Comparison of ENCODE assay signal across 27 cellular contexts in genomic region chr12:103457471-103457870, GRCh38. TPM values are rescaled to one million over a fixed set of nuclear protein-coding genes. Genes with fewer than 3 reads are reported as not detected.
"Had no signal": no experiment of that assay in that cellular context is flagged by ENCODE, and none has a peak within 500 bp of the region (broad histone marks: within the 10 kb centered on the region; RNA-seq: fewer than 3 reads in every experiment).

No MANE protein-coding gene starts in this region.

- H3K36me3 Mint-ChIP-seq: activated CD4-positive, alpha-beta memory T cell treated with anti-CD3 and anti-CD28 coated beads for 36 hours; activated naive CD4-positive, alpha-beta T cell treated with anti-CD3 and anti-CD28 coated beads, Interleukin-2, amount 10 ng/mL, durations not matched to agents 7 days and 5 days had no signal

- FAIRE-seq: RCC 7860 had no signal

- H3K9me3 ChIP-seq: adrenal gland, SJSA1 had no signal

- H3K4me3 ChIP-seq: adrenal gland, SJSA1 had no signal

- H3K27ac ChIP-seq: adrenal gland, SJSA1, VCaP had no signal

- H3K27ac Mint-ChIP-seq: activated CD4-positive, alpha-beta memory T cell treated with anti-CD3 and anti-CD28 coated beads for 36 hours; activated CD4-positive, alpha-beta T cell treated with anti-CD3 and anti-CD28 coated beads, Interleukin-2, amount 10 ng/mL, durations not matched to agents 7 days and 5 days; activated naive CD4-positive, alpha-beta T cell treated with anti-CD3 and anti-CD28 coated beads, Interleukin-2, amount 10 ng/mL, durations not matched to agents 7 days and 5 days; activated naive CD8-positive, alpha-beta T cell treated with anti-CD3 and anti-CD28 coated beads, Interleukin-2, amount 10 ng/mL, durations not matched to agents 7 days and 5 days; activated T-helper 17 cell treated with anti-CD3 and anti-CD28 coated beads, Interleukin-2, amount 50 U/mL, for 72 hours; T-helper 17 cell had no signal

- H3K4me1 ChIP-seq: adrenal gland, SJSA1 had no signal

- ATAC-seq: activated T-cell treated with anti-CD3 and anti-CD28 coated beads, Interleukin-2, amount 50 U/mL, for 4 hours; activated T-helper 17 cell treated with anti-CD3 and anti-CD28 coated beads, Interleukin-2, amount 50 U/mL, for 72 hours; PC-3; SK-N-SH treated with all-trans-retinoic acid at 6 μM for 48 hours; T-helper 17 cell had no signal

- H3K9me3 Mint-ChIP-seq: activated CD4-positive, alpha-beta memory T cell treated with anti-CD3 and anti-CD28 coated beads for 36 hours; activated CD4-positive, alpha-beta T cell treated with anti-CD3 and anti-CD28 coated beads, Interleukin-2, amount 10 ng/mL, durations not matched to agents 7 days and 5 days; activated T-cell treated with anti-CD3 and anti-CD28 coated beads, Interleukin-2, amount 50 U/mL, for 4 hours; activated T-helper 17 cell treated with anti-CD3 and anti-CD28 coated beads, Interleukin-2, amount 50 U/mL, for 72 hours had no signal

- DNase-seq: activated CD4-positive, alpha-beta memory T cell treated with anti-CD3 and anti-CD28 coated beads for 36 hours; activated CD4-positive, alpha-beta T cell treated with anti-CD3 and anti-CD28 coated beads, Interleukin-2, amount 10 ng/mL, durations not matched to agents 7 days and 5 days; activated CD4-positive, CD25-positive, alpha-beta regulatory T cell; activated CD8-positive, alpha-beta memory T cell treated with anti-CD3 and anti-CD28 coated beads for 24 hours; activated gamma-delta T cell treated with Interleukin-2 at 50 U/mL for 16 hours; activated naive CD4-positive, alpha-beta T cell treated with anti-CD3 and anti-CD28 coated beads, Interleukin-2, amount 10 ng/mL, durations not matched to agents 7 days and 5 days; activated naive CD8-positive, alpha-beta T cell treated with anti-CD3 and anti-CD28 coated beads, Interleukin-2, amount 10 ng/mL, durations not matched to agents 7 days and 5 days; activated T-cell treated with anti-CD3 and anti-CD28 coated beads, Interleukin-2, amount 50 U/mL, for 4 hours; adrenal gland; NCI-H1092; NCI-H1417 treated with DMSO at 0.1 percent for 48 hours; NCI-H1694; NCI-H2029; NCI-H2107; NCI-H510A treated with DMSO at 0.1 percent for 48 hours; NCI-H69; NK-92 treated with Interleukin-12 subunit alpha and Interleukin-12 subunit beta, amount 100 ng/mL, for 24 hours; PC-3; SHP77; SW 1271; T-helper 17 cell had no signal

- H3K27me3 Mint-ChIP-seq: activated CD4-positive, alpha-beta memory T cell treated with anti-CD3 and anti-CD28 coated beads for 36 hours; activated CD4-positive, alpha-beta T cell treated with anti-CD3 and anti-CD28 coated beads, Interleukin-2, amount 10 ng/mL, durations not matched to agents 7 days and 5 days; activated naive CD4-positive, alpha-beta T cell treated with anti-CD3 and anti-CD28 coated beads, Interleukin-2, amount 10 ng/mL, durations not matched to agents 7 days and 5 days; activated naive CD8-positive, alpha-beta T cell treated with anti-CD3 and anti-CD28 coated beads, Interleukin-2, amount 10 ng/mL, durations not matched to agents 7 days and 5 days; activated T-helper 17 cell treated with anti-CD3 and anti-CD28 coated beads, Interleukin-2, amount 50 U/mL, for 72 hours; T-helper 17 cell had no signal

- H3K36me3 ChIP-seq: adrenal gland, SJSA1 had no signal

- H3K4me3 Mint-ChIP-seq: activated CD4-positive, alpha-beta memory T cell treated with anti-CD3 and anti-CD28 coated beads for 36 hours; activated CD4-positive, alpha-beta T cell treated with anti-CD3 and anti-CD28 coated beads, Interleukin-2, amount 10 ng/mL, durations not matched to agents 7 days and 5 days; activated naive CD4-positive, alpha-beta T cell treated with anti-CD3 and anti-CD28 coated beads, Interleukin-2, amount 10 ng/mL, durations not matched to agents 7 days and 5 days; activated naive CD8-positive, alpha-beta T cell treated with anti-CD3 and anti-CD28 coated beads, Interleukin-2, amount 10 ng/mL, durations not matched to agents 7 days and 5 days; activated T-cell treated with anti-CD3 and anti-CD28 coated beads, Interleukin-2, amount 50 U/mL, for 4 hours; activated T-helper 17 cell treated with anti-CD3 and anti-CD28 coated beads, Interleukin-2, amount 50 U/mL, for 72 hours; T-helper 17 cell had no signal

- H3K27me3 ChIP-seq: adrenal gland, SJSA1 had no signal

RNA-seq across cellular contexts. Expression of gene C12orf42, which starts 38.3 kb away (rescaled TPM):
- total RNA-seq: activated CD4-positive, alpha-beta memory T cell treated with anti-CD3 and anti-CD28 coated beads for 36 hours; activated T-helper 17 cell treated with anti-CD3 and anti-CD28 coated beads, Interleukin-2, amount 50 U/mL, for 72 hours; adrenal gland; MCF 10A; PC-3; SJSA1 had no signal
